In genomic region chr22:21791635-21792625, GRCh38 we compare ENCODE assay signal across 1 cellular context.
A peak's percentile ranks its signal among the peaks of the same experiment; 100 is the strongest.
TF ChIP-seq lines count a peak whose summit lies in the region.

No MANE protein-coding gene starts in this region.

TF ChIP-seq in K562, 482 proteins besides CTCF, POLR2A, EP300 and RAD21 (continued from another document and continues in another):
- TF ChIP-seq FUS (optimal IDR thresholded peaks at IDR 0.05; ENCODE audit: low read depth, low read length) = no peak
- TF ChIP-seq ARNT (IDR thresholded peaks at IDR 0.05) = no peak
- TF ChIP-seq ZNF174 (CRISPR knock-in tag; IDR thresholded peaks at IDR 0.05) = no peak
- TF ChIP-seq POLR2AphosphoS2 (IDR thresholded peaks at IDR 0.05; ENCODE audit: low read length) = peak; percentile 79; the same call in 1 of the 2 replicates
- TF ChIP-seq CBFA2T2 (conservative IDR thresholded peaks at IDR 0.05) = no peak
- peak; percentile 90; the same call in 1 of the 2 replicates for TF ChIP-seq XRCC5 (IDR thresholded peaks at IDR 0.05; ENCODE audit: low read depth, low read length)
- TF ChIP-seq SMC3 (conservative IDR thresholded peaks at IDR 0.05; ENCODE audit: insufficient read depth, low read depth, low read length) = peak; percentile 43; the same call in 1 of the 2 replicates
- no peak for TF ChIP-seq ZNF395 (CRISPR knock-in tag; IDR thresholded peaks at IDR 0.05)
- no peak for TF ChIP-seq ZFP1 (CRISPR knock-in tag; IDR thresholded peaks at IDR 0.05)
- 0 out of 4 replicates have a peak, but pooled peaks of 1 of the 2 experiments have one; percentile 37 for TF ChIP-seq MLX (CRISPR knock-in tag; conservative IDR thresholded peaks at IDR 0.05)
- peak; percentile 66; the same call in 1 of the 2 replicates for TF ChIP-seq MECOM (CRISPR knock-in tag; IDR thresholded peaks at IDR 0.05)
- TF ChIP-seq RNF219 (CRISPR knock-in tag; IDR thresholded peaks at IDR 0.05) = peak; percentile 76; the same call in 1 of the 2 replicates
- no peak for TF ChIP-seq ZNF134 (CRISPR knock-in tag; conservative IDR thresholded peaks at IDR 0.05)
- TF ChIP-seq GATA2 (CRISPR knock-in tag; IDR thresholded peaks at IDR 0.05) = peak; percentile 95
- TF ChIP-seq GTF2E2 (tag; IDR thresholded peaks at IDR 0.05) = no peak
- TF ChIP-seq KAT2B (IDR thresholded peaks at IDR 0.05; ENCODE audit: low read depth, low read length) = no peak
- TF ChIP-seq ZNF354B (CRISPR knock-in tag; IDR thresholded peaks at IDR 0.05) = no peak
- no peak for TF ChIP-seq MAZ (CRISPR knock-in tag; conservative IDR thresholded peaks at IDR 0.05 in 1 of 2, IDR thresholded peaks at IDR 0.05 in 1 of 2)
- TF ChIP-seq GABPB2 (CRISPR knock-in tag; conservative IDR thresholded peaks at IDR 0.05) = peak; percentile 82; the same call in 1 of the 2 replicates
- peak; percentile 74; the same call in 1 of the 2 replicates for TF ChIP-seq ZFP91 (CRISPR knock-in tag; IDR thresholded peaks at IDR 0.05)
- peak; percentile 27 for TF ChIP-seq RBM22 (IDR thresholded peaks at IDR 0.05; ENCODE audit: low read depth, low read length, poor library complexity, severe bottlenecking)
- no peak for TF ChIP-seq DMBX1 (CRISPR knock-in tag; IDR thresholded peaks at IDR 0.05; ENCODE audit: borderline replicate concordance)
- no peak for TF ChIP-seq NCOA2 (IDR thresholded peaks at IDR 0.05; ENCODE audit: partially characterized antibody in 2 of 2)
- no peak for TF ChIP-seq NKRF (IDR thresholded peaks at IDR 0.05; ENCODE audit: borderline replicate concordance)
- peak; percentile 89 to 100; a peak in 3 of 4 replicates for TF ChIP-seq TBL1XR1 (IDR thresholded peaks at IDR 0.05; ENCODE audit: low read length in 2 of 2)
- TF ChIP-seq GTF2B (IDR thresholded peaks at IDR 0.05; ENCODE audit: extremely low read depth, insufficient read length) = no peak
- peak; percentile 76 for TF ChIP-seq ZNF253 (CRISPR knock-in tag; conservative IDR thresholded peaks at IDR 0.05)
- TF ChIP-seq NR4A1 (CRISPR knock-in tag; IDR thresholded peaks at IDR 0.05) = no peak
- TF ChIP-seq NR4A1 (tag; IDR thresholded peaks at IDR 0.05) = no peak
- peak in 1 of 2 experiments; percentile 99; a peak in 2 of 4 replicates for TF ChIP-seq ZMIZ1 (IDR thresholded peaks at IDR 0.05; ENCODE audit: low read depth in 2 of 2, low read length in 2 of 2)
- TF ChIP-seq TEAD2 (tag; IDR thresholded peaks at IDR 0.05) = peak; percentile 55
- TF ChIP-seq FOXK1 (CRISPR knock-in tag; IDR thresholded peaks at IDR 0.05; ENCODE audit: borderline replicate concordance) = peak; percentile 92; the same call in 1 of the 2 replicates
- TF ChIP-seq PYGO2 (tag; IDR thresholded peaks at IDR 0.05) = no peak
- TF ChIP-seq ATF4 (CRISPR knock-in tag; IDR thresholded peaks at IDR 0.05) = no peak
- TF ChIP-seq NCOR1 (IDR thresholded peaks at IDR 0.05) = no peak
- peak; percentile 80 for TF ChIP-seq MAFK (IDR thresholded peaks at IDR 0.05; ENCODE audit: low read length)
- no peak for TF ChIP-seq NBN (IDR thresholded peaks at IDR 0.05; ENCODE audit: low read depth)
- TF ChIP-seq ZSCAN29 (IDR thresholded peaks at IDR 0.05) = no peak
- TF ChIP-seq MCM3 (IDR thresholded peaks at IDR 0.05) = no peak
- TF ChIP-seq BRD4 (IDR thresholded peaks at IDR 0.05) = no peak
- TF ChIP-seq NFYB (IDR thresholded peaks at IDR 0.05; ENCODE audit: extremely low read depth, insufficient read length) = no peak
- no peak for TF ChIP-seq ZKSCAN1 (IDR thresholded peaks at IDR 0.05; ENCODE audit: low read depth, low read length)
- 0 out of 2 replicates have a peak, but pooled peaks have one; percentile 71 for TF ChIP-seq ZNF232 (CRISPR knock-in tag; IDR thresholded peaks at IDR 0.05)
- peak; percentile 98 for TF ChIP-seq PML (IDR thresholded peaks at IDR 0.05; ENCODE audit: low read length)
- no peak for TF ChIP-seq ZNF12 (CRISPR knock-in tag; IDR thresholded peaks at IDR 0.05)
- no peak for TF ChIP-seq ZC3H4 (CRISPR knock-in tag; IDR thresholded peaks at IDR 0.05; ENCODE audit: borderline replicate concordance)
- peak; percentile 97 for TF ChIP-seq STAT5A (IDR thresholded peaks at IDR 0.05; ENCODE audit: borderline replicate concordance, low read length)
- TF ChIP-seq HMGXB4 (CRISPR knock-in tag; IDR thresholded peaks at IDR 0.05) = peak; percentile 23; the same call in 1 of the 2 replicates
- TF ChIP-seq PHTF2 (CRISPR knock-in tag; IDR thresholded peaks at IDR 0.05) = 0 out of 2 replicates have a peak, but pooled peaks have one; percentile 29
- TF ChIP-seq FOS (IDR thresholded peaks at IDR 0.05; ENCODE audit: extremely low read depth, insufficient read length) = peak; percentile 93
- no peak for TF ChIP-seq ZKSCAN3 (CRISPR knock-in tag; IDR thresholded peaks at IDR 0.05)
- peak; percentile 94 for TF ChIP-seq STAT6 (CRISPR knock-in tag; IDR thresholded peaks at IDR 0.05)
